In genomic region chr12:116368196-116369194, GRCh38 we compare ENCODE assay signal across 17 cellular contexts.
A peak's percentile ranks its signal among the peaks of the same experiment; 100 is the strongest.
DNase-seq lines count a peak whose midpoint lies in the region; ATAC-seq and TF ChIP-seq lines count a peak whose summit lies in the region.
"Had no signal": no experiment of that assay in that cellular context is flagged by ENCODE, and none has a peak within 500 bp of the region (broad histone marks: within the 10 kb centered on the region; RNA-seq: fewer than 3 reads in every experiment).

No MANE protein-coding gene starts in this region.

- POLR2A ChIA-PET in Caco-2 (lab: Charles Lee): no interaction called here
- POLR2A ChIA-PET in OCI-LY7 (lab: Charles Lee): no interaction called here

- BruUV-seq in Caco-2 (replicated peaks; lab: Mats Ljungman, UMichigan) (TSS peak; percentile 91), OCI-LY7 (replicated peaks; lab: Mats Ljungman, UMichigan) (no TSS peak)

- no peaks in the 10 kb centered on the region for H3K9me3 Mint-ChIP-seq in Caco-2 (ENCODE audit: unreplicated experiment)
- H3K9me3 Mint-ChIP-seq in nephron progenitor cell: no peaks in the 10 kb centered on the region
- H3K9me3 Mint-ChIP-seq: effector memory CD8-positive, alpha-beta T cell; naive B cell had no signal

- peaks cover 65% of the 10 kb centered on the region for H3K4me1 ChIP-seq in Caco-2
- no peaks in the 10 kb centered on the region for H3K4me1 ChIP-seq in OCI-LY7 (ENCODE audit: insufficient read depth, low read length, poor library complexity, severe bottlenecking)
- H3K4me1 ChIP-seq: testis had no signal

- H3K27ac Mint-ChIP-seq in Caco-2 (ENCODE audit: unreplicated experiment) (peak overlapping the region; percentile 90), nephron progenitor cell (peak overlapping the region; percentile 96)
- H3K27ac Mint-ChIP-seq: effector memory CD8-positive, alpha-beta T cell had no signal

- intact Hi-C loops in Caco-2 (cut with micrococcal nuclease; ENCODE audit: unreplicated experiment): loop anchor here (1.0 kb wide), 4 partner anchors 9 to 135 kb away; no protein-coding TSS in a partner anchor
- intact Hi-C loops in OCI-LY7 (cut with micrococcal nuclease; ENCODE audit: unreplicated experiment): no loop called here

- H3K27me3 Mint-ChIP-seq in Caco-2 (ENCODE audit: insufficient read depth, unreplicated experiment): no peaks in the 10 kb centered on the region
- peaks cover 5% of the 10 kb centered on the region for H3K27me3 Mint-ChIP-seq in nephron progenitor cell (ENCODE audit: low read depth, poor library complexity)
- H3K27me3 Mint-ChIP-seq: naive B cell had no signal

- no peak overlapping the region for H3K4me3 ChIP-seq in Caco-2 (ENCODE audit: low read depth, low read length)
- no peak overlapping the region for H3K4me3 ChIP-seq in OCI-LY7 (ENCODE audit: low read depth, low read length, poor library complexity, severe bottlenecking)
- H3K4me3 ChIP-seq: gastroesophageal sphincter, testis had no signal

- in situ Hi-C loops in SK-MEL-5 (cut with HindIII; ENCODE audit: low pct_unique_long_range_greater_than_20kb, low sequenced_read_pairs): no loop called here

- H3K9me2 ChIP-seq in OCI-LY7 (ENCODE audit: insufficient read depth, low read length): no peaks in the 10 kb centered on the region

- H3K4me1 Mint-ChIP-seq in Caco-2 (ENCODE audit: low read depth, unreplicated experiment): peaks cover 32% of the 10 kb centered on the region
- peaks cover 59% of the 10 kb centered on the region for H3K4me1 Mint-ChIP-seq in nephron progenitor cell

- CTCF ChIA-PET in Caco-2 (lab: Charles Lee) (interaction anchor here (0.9 to 1.0 kb wide), 2 partner anchors 38 to 148 kb away, joined by 3 to 6 read pairs; no protein-coding TSS in a partner anchor), OCI-LY7 (lab: Charles Lee; ENCODE audit: unreplicated experiment) (no interaction called here)

- no peaks in the 10 kb centered on the region for H3K27me3 ChIP-seq in Caco-2 (replicated peaks; ENCODE audit: control insufficient read depth, insufficient read depth, low read length)
- H3K27me3 ChIP-seq: gastroesophageal sphincter, testis had no signal

- H4K20me1 ChIP-seq in OCI-LY7 (ENCODE audit: insufficient read depth, low read length): no peaks in the 10 kb centered on the region

- no peak overlapping the region for H3K27ac ChIP-seq in OCI-LY7 (ENCODE audit: low read depth, low read length, poor library complexity, severe bottlenecking)
- H3K27ac ChIP-seq: gastroesophageal sphincter, testis had no signal

- H3K9me3 ChIP-seq in Caco-2 (no peaks in the 10 kb centered on the region), OCI-LY7 (ENCODE audit: low read length) (no peaks in the 10 kb centered on the region)
- H3K9me3 ChIP-seq: gastroesophageal sphincter, testis had no signal

- DNase-seq in Caco-2 (peak; percentile 92 to 96), SK-MEL-5 (ENCODE audit: low read depth, low spot score) (peak; percentile 54), kidney glomerular epithelial cell (lab: John Stamatoyannopoulos, UW) (peak; percentile 58), nephron progenitor cell (no peak), cerebellar nuclear complex (lab: John Stamatoyannopoulos, UW) (no peak), OCI-LY7 (ENCODE audit: low spot score) (no peak)
- DNase-seq: activated naive CD4-positive, alpha-beta T cell treated with anti-CD3 and anti-CD28 coated beads, Interleukin-2, amount 50 U/mL, for 16 hours; DMS 273 treated with DMSO at 0.1 percent for 48 hours; effector memory CD8-positive, alpha-beta T cell; naive B cell; NCI-H1930; NCI-H774; retina; testis had no signal

- H2AFZ ChIP-seq in OCI-LY7 (ENCODE audit: low read length): no peak overlapping the region

- H3K36me3 Mint-ChIP-seq in Caco-2 (ENCODE audit: insufficient read depth, unreplicated experiment) (peaks cover 11% of the 10 kb centered on the region), nephron progenitor cell (ENCODE audit: low read depth) (peaks cover 5% of the 10 kb centered on the region)
- H3K36me3 Mint-ChIP-seq: naive B cell had no signal

- TF ChIP-seq CTCF in Caco-2 (IDR thresholded peaks at IDR 0.05; ENCODE audit: insufficient read depth in 1 of 2, low read depth in 1 of 2, low read length in 1 of 2, severe bottlenecking in 1 of 2, unreplicated experiment in 1 of 2) (no peak), nephron progenitor cell (IDR thresholded peaks at IDR 0.05) (no peak), OCI-LY7 (conservative IDR thresholded peaks at IDR 0.05; ENCODE audit: low read length) (no peak)

- peak overlapping the region; percentile 56 for H3K4me3 Mint-ChIP-seq in Caco-2 (ENCODE audit: unreplicated experiment)
- H3K4me3 Mint-ChIP-seq in nephron progenitor cell: peak overlapping the region; percentile 3
- H3K4me3 Mint-ChIP-seq: effector memory CD8-positive, alpha-beta T cell had no signal

- no peaks in the 10 kb centered on the region for H3K36me3 ChIP-seq in Caco-2 (ENCODE audit: control insufficient read depth, insufficient read depth, low read length)
- H3K36me3 ChIP-seq in OCI-LY7 (ENCODE audit: insufficient read depth, low read length): no peaks in the 10 kb centered on the region
- H3K36me3 ChIP-seq: gastroesophageal sphincter had no signal

- no peaks in the 10 kb centered on the region for H3K79me2 ChIP-seq in OCI-LY7 (ENCODE audit: insufficient read depth, low read depth, low read length)

- ATAC-seq in HG02798 (IDR thresholded peaks at IDR 0.05; ENCODE audit: poor library complexity, unreplicated experiment): no peak
- ATAC-seq in GM18858 (IDR thresholded peaks at IDR 0.05; ENCODE audit: unreplicated experiment): no peak
- ATAC-seq: effector memory CD8-positive, alpha-beta T cell; gastroesophageal sphincter had no signal

- H3K4me2 ChIP-seq in OCI-LY7 (ENCODE audit: low read length): no peak overlapping the region

Comparison
In these comparisons a context has a peak if more than half of its experiments do, and no peak if none do; other contexts are left out.
1. DNase-seq: peak in Caco-2 (2 of 2), SK-MEL-5 (single experiment) and kidney glomerular epithelial cell (single experiment); none in nephron progenitor cell (single experiment), cerebellar nuclear complex (0 of 2) and OCI-LY7 (single experiment).